1 cellular context compared by ENCODE assay signal in genomic region chr10:132064082-132064755, GRCh38.
A peak's percentile ranks its signal among the peaks of the same experiment; 100 is the strongest.
TF ChIP-seq lines count a peak whose summit lies in the region.

No MANE protein-coding gene starts in this region.

TF ChIP-seq in HepG2, 621 proteins besides CTCF, POLR2A, EP300 and RAD21 (continued from another document):
- TF ChIP-seq CEBPB (IDR thresholded peaks at IDR 0.05; ENCODE audit: borderline replicate concordance, low read depth, low read length) (peak; percentile 40; the same call in 1 of the 2 replicates), KDM3A (CRISPR knock-in tag; IDR thresholded peaks at IDR 0.05; ENCODE audit: low read depth) (no peak), FOXJ3 (CRISPR knock-in tag; IDR thresholded peaks at IDR 0.05; ENCODE audit: borderline replicate concordance) (no peak), ATF4 (CRISPR knock-in tag; IDR thresholded peaks at IDR 0.05) (peak in 1 of 2 experiments; percentile 21; a peak in 1 of 4 replicates), ZNF296 (CRISPR knock-in tag; conservative IDR thresholded peaks at IDR 0.05) (no peak), EED (CRISPR knock-in tag; IDR thresholded peaks at IDR 0.05) (no peak), CBX1 (IDR thresholded peaks at IDR 0.05; ENCODE audit: low read depth) (no peak), SSRP1 (CRISPR knock-in tag; IDR thresholded peaks at IDR 0.05) (no peak)
